1 cellular context compared by ENCODE assay signal in the genomic region with DNA sequence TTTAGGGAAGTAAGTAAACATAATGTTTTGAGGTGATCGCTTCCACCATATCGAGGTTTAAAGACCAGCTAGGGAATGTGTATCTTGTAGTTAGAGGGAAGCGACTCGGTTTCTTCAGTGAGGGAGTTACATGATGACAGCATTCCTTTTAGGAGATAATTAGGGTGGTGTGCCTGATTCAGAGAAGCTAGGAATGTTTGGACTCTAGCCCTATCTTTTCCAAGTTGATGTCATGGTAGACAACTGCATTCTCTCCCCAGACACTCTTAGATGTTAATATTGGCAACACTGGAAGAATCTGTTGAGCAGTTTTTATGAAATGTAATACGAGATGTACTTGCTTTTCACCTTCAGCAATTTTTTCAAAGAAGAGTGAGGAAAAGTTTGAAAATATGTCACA.
TF ChIP-seq lines count a peak whose summit lies in the region.

No MANE protein-coding gene starts in this region.

TF ChIP-seq in GM23338, 12 proteins besides CTCF, POLR2A, EP300 and RAD21 (continued from another document):
- TF ChIP-seq, protein P1, sequence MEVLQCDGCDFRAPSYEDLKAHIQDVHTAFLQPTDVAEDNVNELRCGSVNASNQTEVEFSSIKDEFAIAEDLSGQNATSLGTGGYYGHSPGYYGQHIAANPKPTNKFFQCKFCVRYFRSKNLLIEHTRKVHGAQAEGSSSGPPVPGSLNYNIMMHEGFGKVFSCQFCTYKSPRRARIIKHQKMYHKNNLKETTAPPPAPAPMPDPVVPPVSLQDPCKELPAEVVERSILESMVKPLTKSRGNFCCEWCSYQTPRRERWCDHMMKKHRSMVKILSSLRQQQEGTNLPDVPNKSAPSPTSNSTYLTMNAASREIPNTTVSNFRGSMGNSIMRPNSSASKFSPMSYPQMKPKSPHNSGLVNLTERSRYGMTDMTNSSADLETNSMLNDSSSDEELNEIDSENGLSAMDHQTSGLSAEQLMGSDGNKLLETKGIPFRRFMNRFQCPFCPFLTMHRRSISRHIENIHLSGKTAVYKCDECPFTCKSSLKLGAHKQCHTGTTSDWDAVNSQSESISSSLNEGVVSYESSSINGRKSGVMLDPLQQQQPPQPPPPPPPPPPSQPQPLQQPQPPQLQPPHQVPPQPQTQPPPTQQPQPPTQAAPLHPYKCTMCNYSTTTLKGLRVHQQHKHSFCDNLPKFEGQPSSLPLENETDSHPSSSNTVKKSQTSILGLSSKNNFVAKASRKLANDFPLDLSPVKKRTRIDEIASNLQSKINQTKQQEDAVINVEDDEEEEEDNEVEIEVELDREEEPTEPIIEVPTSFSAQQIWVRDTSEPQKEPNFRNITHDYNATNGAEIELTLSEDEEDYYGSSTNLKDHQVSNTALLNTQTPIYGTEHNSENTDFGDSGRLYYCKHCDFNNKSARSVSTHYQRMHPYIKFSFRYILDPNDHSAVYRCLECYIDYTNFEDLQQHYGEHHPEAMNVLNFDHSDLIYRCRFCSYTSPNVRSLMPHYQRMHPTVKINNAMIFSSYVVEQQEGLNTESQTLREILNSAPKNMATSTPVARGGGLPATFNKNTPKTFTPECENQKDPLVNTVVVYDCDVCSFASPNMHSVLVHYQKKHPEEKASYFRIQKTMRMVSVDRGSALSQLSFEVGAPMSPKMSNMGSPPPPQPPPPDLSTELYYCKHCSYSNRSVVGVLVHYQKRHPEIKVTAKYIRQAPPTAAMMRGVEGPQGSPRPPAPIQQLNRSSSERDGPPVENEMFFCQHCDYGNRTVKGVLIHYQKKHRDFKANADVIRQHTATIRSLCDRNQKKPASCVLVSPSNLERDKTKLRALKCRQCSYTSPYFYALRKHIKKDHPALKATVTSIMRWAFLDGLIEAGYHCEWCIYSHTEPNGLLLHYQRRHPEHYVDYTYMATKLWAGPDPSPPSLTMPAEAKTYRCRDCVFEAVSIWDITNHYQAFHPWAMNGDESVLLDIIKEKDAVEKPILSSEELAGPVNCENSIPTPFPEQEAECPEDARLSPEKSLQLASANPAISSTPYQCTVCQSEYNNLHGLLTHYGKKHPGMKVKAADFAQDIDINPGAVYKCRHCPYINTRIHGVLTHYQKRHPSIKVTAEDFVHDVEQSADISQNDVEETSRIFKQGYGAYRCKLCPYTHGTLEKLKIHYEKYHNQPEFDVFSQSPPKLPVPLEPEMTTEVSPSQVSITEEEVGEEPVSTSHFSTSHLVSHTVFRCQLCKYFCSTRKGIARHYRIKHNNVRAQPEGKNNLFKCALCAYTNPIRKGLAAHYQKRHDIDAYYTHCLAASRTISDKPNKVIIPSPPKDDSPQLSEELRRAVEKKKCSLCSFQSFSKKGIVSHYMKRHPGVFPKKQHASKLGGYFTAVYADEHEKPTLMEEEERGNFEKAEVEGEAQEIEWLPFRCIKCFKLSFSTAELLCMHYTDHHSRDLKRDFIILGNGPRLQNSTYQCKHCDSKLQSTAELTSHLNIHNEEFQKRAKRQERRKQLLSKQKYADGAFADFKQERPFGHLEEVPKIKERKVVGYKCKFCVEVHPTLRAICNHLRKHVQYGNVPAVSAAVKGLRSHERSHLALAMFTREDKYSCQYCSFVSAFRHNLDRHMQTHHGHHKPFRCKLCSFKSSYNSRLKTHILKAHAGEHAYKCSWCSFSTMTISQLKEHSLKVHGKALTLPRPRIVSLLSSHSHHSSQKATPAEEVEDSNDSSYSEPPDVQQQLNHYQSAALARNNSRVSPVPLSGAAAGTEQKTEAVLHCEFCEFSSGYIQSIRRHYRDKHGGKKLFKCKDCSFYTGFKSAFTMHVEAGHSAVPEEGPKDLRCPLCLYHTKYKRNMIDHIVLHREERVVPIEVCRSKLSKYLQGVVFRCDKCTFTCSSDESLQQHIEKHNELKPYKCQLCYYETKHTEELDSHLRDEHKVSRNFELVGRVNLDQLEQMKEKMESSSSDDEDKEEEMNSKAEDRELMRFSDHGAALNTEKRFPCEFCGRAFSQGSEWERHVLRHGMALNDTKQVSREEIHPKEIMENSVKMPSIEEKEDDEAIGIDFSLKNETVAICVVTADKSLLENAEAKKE (CRISPR knock-in tag; IDR thresholded peaks at IDR 0.05), result no peak
- TF ChIP-seq ETS1 (IDR thresholded peaks at IDR 0.05) (no peak), NANOG (IDR thresholded peaks at IDR 0.05; ENCODE audit: borderline replicate concordance) (no peak), ZNF331 (CRISPR knock-in tag; IDR thresholded peaks at IDR 0.05; ENCODE audit: low read depth) (no peak), CREB1 (CRISPR knock-in tag; IDR thresholded peaks at IDR 0.05; ENCODE audit: low read depth) (no peak), EZH2phosphoT487 (IDR thresholded peaks at IDR 0.05; ENCODE audit: unreplicated experiment) (no peak), POLR2AphosphoS5 (IDR thresholded peaks at IDR 0.05; ENCODE audit: low read depth) (no peak), ZNF114 (CRISPR knock-in tag; IDR thresholded peaks at IDR 0.05) (no peak), JUNB (IDR thresholded peaks at IDR 0.05; ENCODE audit: unreplicated experiment) (no peak), STAT1 (IDR thresholded peaks at IDR 0.05; ENCODE audit: unreplicated experiment) (no peak)
